1 cellular context compared by ENCODE assay signal in genomic region chr5:141605523-141606277, GRCh38.
TF ChIP-seq lines count a peak whose summit lies in the region.

No MANE protein-coding gene starts in this region.

TF ChIP-seq in IMR-90, 13 proteins besides CTCF, POLR2A, EP300 and RAD21 (continued from another document):
- TF ChIP-seq BHLHE40 (IDR thresholded peaks at IDR 0.05; ENCODE audit: low read depth, low read length) (no peak), NFE2L2 (IDR thresholded peaks at IDR 0.05; ENCODE audit: low read depth, low read length) (no peak)
